23 cellular contexts compared by ENCODE assay signal in genomic region chr1:184456189-184456588, GRCh38.
DNase-seq lines count a peak whose midpoint lies in the region; TF ChIP-seq lines count a peak whose summit lies in the region.
"Had no signal": no experiment of that assay in that cellular context is flagged by ENCODE, and none has a peak within 500 bp of the region (broad histone marks: within the 10 kb centered on the region; RNA-seq: fewer than 3 reads in every experiment).

No MANE protein-coding gene starts in this region.

- no peak overlapping the region for H3K4me3 Mint-ChIP-seq in nephron progenitor cell
- H3K4me3 Mint-ChIP-seq: activated CD4-positive, alpha-beta memory T cell treated with anti-CD3 and anti-CD28 coated beads for 36 hours; activated naive CD4-positive, alpha-beta T cell treated with anti-CD3 and anti-CD28 coated beads for 36 hours; CD4-positive, alpha-beta memory T cell; IgD-negative memory B cell; neural crest cell had no signal

- TF ChIP-seq CTCF in GM06990 (IDR thresholded peaks at IDR 0.05; ENCODE audit: insufficient read depth, low read length, poor library complexity, severe bottlenecking): no peak
- no peak for TF ChIP-seq CTCF in nephron progenitor cell (IDR thresholded peaks at IDR 0.05)

- no peaks in the 10 kb centered on the region for H3K27me3 ChIP-seq in GM06990 (replicated peaks; ENCODE audit: control insufficient read depth, insufficient read depth, low read length)

- no peaks in the 10 kb centered on the region for H3K27me3 Mint-ChIP-seq in nephron progenitor cell (ENCODE audit: low read depth, poor library complexity)
- H3K27me3 Mint-ChIP-seq: IgD-negative memory B cell had no signal

- peaks cover 4% of the 10 kb centered on the region for H3K9me3 Mint-ChIP-seq in nephron progenitor cell
- H3K9me3 Mint-ChIP-seq: activated CD4-positive, alpha-beta memory T cell treated with anti-CD3 and anti-CD28 coated beads for 36 hours; activated naive CD4-positive, alpha-beta T cell treated with anti-CD3 and anti-CD28 coated beads for 36 hours; IgD-negative memory B cell had no signal

- DNase-seq in GM06990 (ENCODE audit: extremely low read depth, insufficient read length): peak; percentile 7
- peak; percentile 81 for DNase-seq in MV-4-11 (lab: John Stamatoyannopoulos, UW)
- DNase-seq in SKM-1 treated with dmso at 0.1 percent for 144 hours (lab: John Stamatoyannopoulos, UW; ENCODE audit: unreplicated experiment): peak; percentile 92
- DNase-seq in nephron progenitor cell: no peak
- no peak for DNase-seq in DMS 273 treated with DMSO at 0.1 percent for 48 hours (lab: John Stamatoyannopoulos, UW)
- DNase-seq in GM19240 (ENCODE audit: insufficient read length, low spot score): no peak
- no peak for DNase-seq in activated CD4-positive, CD25-positive, alpha-beta regulatory T cell treated with anti-CD3 and anti-CD28 coated beads, Interleukin-2, amount 50 U/mL, for 72 hours
- no peak for DNase-seq in stimulated activated CD4-positive, alpha-beta T cell treated with anti-CD3 and anti-CD28 coated beads, Interleukin-12 subunit alpha, Interleukin-12 subunit beta, amount 100 ng/mL, for 4 hours
- DNase-seq: activated CD4-positive, alpha-beta memory T cell treated with anti-CD3 and anti-CD28 coated beads for 36 hours; activated naive CD4-positive, alpha-beta T cell treated with anti-CD3 and anti-CD28 coated beads for 36 hours; activated T-cell treated with anti-CD3 and anti-CD28 coated beads for 4 hours; aorta; CD4-positive, alpha-beta memory T cell; central memory CD4-positive, alpha-beta T cell; effector CD8-positive, alpha-beta T cell; left colon; NCI-H1105; NCI-H2107; NCI-H526; stimulated activated CD4-positive, alpha-beta T cell treated with anti-CD3 and anti-CD28 coated beads, Interleukin-4, amount 100 ng/mL, for 4 hours had no signal

- peaks cover 14% of the 10 kb centered on the region for H3K4me1 Mint-ChIP-seq in nephron progenitor cell
- H3K4me1 Mint-ChIP-seq: CD4-positive, alpha-beta memory T cell; IgD-negative memory B cell had no signal

- H3K36me3 Mint-ChIP-seq in nephron progenitor cell (ENCODE audit: low read depth): no peaks in the 10 kb centered on the region
- H3K36me3 Mint-ChIP-seq: activated CD4-positive, alpha-beta memory T cell treated with anti-CD3 and anti-CD28 coated beads for 36 hours; CD4-positive, alpha-beta memory T cell; IgD-negative memory B cell had no signal

- H3K36me3 ChIP-seq in GM06990 (ENCODE audit: control insufficient read depth, insufficient read depth, low read length): no peaks in the 10 kb centered on the region

- peak overlapping the region; percentile 23 for H3K27ac Mint-ChIP-seq in nephron progenitor cell
- H3K27ac Mint-ChIP-seq: activated CD4-positive, alpha-beta memory T cell treated with anti-CD3 and anti-CD28 coated beads for 36 hours; activated naive CD4-positive, alpha-beta T cell treated with anti-CD3 and anti-CD28 coated beads for 36 hours; CD4-positive, alpha-beta memory T cell; IgD-negative memory B cell had no signal

- no peak overlapping the region for H3K4me3 ChIP-seq in GM06990 (replicated peaks; ENCODE audit: low read depth, low read length)
- H3K4me3 ChIP-seq: smooth muscle cell had no signal

Comparison
In these comparisons a context has a peak if more than half of its experiments do, and no peak if none do; other contexts are left out.
1. DNase-seq: peak in GM06990 (single experiment), MV-4-11 (single experiment) and SKM-1 treated with dmso at 0.1 percent for 144 hours (single experiment); none in nephron progenitor cell (single experiment), DMS 273 treated with DMSO at 0.1 percent for 48 hours (single experiment), GM19240 (single experiment), activated CD4-positive, CD25-positive, alpha-beta regulatory T cell treated with anti-CD3 and anti-CD28 coated beads, Interleukin-2, amount 50 U/mL, for 72 hours (single experiment) and stimulated activated CD4-positive, alpha-beta T cell treated with anti-CD3 and anti-CD28 coated beads, Interleukin-12 subunit alpha, Interleukin-12 subunit beta, amount 100 ng/mL, for 4 hours (single experiment).